16 cellular contexts compared by ENCODE assay signal in the genomic region with DNA sequence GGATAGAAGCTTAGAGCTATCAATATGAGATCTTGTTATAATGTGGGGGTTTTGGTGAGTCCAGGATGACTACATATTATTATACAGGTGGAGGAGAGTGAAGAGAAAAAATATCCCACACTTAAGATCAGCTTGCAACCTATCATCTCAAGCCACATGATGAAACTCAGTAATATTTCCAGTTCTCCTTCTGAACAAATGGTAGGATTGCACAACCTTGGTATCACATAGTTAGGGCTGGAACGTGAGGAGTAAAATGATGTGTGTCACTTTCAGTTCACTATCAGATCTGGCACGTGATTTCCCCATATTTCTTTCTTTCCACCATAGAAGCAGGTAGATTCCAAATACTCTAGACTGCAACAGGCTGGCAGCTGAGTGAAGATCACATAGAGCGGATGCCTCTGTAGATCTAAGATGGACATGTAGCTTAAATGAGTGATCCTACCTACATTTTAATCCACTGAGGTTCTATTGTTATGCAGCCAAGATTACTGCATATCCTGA.
"Had no signal": no experiment of that assay in that cellular context is flagged by ENCODE, and none has a peak within 500 bp of the region (broad histone marks: within the 10 kb centered on the region; RNA-seq: fewer than 3 reads in every experiment).

No MANE protein-coding gene starts in this region.

- H3K4me3 ChIP-seq: dorsolateral prefrontal cortex, lung, pancreas, smooth muscle cell, tibial nerve had no signal

- ATAC-seq: activated naive CD4-positive, alpha-beta T cell treated with anti-CD3 and anti-CD28 coated beads, Interleukin-2, amount 50 U/mL, for 72 hours; left cardiac atrium; pancreas; stimulated activated effector memory CD8-positive, alpha-beta T cell treated with anti-CD3 and anti-CD28 coated beads, Interleukin-12 subunit alpha, Interleukin-12 subunit beta, amount 100 ng/mL, for 72 hours had no signal

- H3K36me3 ChIP-seq: brain microvascular endothelial cell, pancreas, tibial nerve had no signal

- H3K9me3 ChIP-seq: pancreas, tibial nerve had no signal

- DNase-seq: activated CD4-positive, alpha-beta T cell treated with anti-CD3 and anti-CD28 coated beads, Interleukin-2, amount 50 U/mL, for 4 hours; activated CD4-positive, CD25-positive, alpha-beta regulatory T cell treated with anti-CD3 and anti-CD28 coated beads, Interleukin-2, amount 50 U/mL, for 72 hours; activated effector memory CD4-positive, alpha-beta T cell treated with Interleukin-2 at 50 U/mL for 16 hours; activated T-cell treated with anti-CD3 and anti-CD28 coated beads, Interleukin-2, amount 50 U/mL, for 1 hour; brain microvascular endothelial cell; dorsolateral prefrontal cortex; hippocampal formation; left cardiac atrium; naive B cell; pancreas; retina had no signal

- H3K4me2 ChIP-seq: smooth muscle cell had no signal

- H3K27ac ChIP-seq: brain microvascular endothelial cell, dorsolateral prefrontal cortex, pancreas, tibial nerve had no signal

- H3K27me3 ChIP-seq: brain microvascular endothelial cell, pancreas, tibial nerve had no signal
